1 cellular context compared by ENCODE assay signal in the genomic region with DNA sequence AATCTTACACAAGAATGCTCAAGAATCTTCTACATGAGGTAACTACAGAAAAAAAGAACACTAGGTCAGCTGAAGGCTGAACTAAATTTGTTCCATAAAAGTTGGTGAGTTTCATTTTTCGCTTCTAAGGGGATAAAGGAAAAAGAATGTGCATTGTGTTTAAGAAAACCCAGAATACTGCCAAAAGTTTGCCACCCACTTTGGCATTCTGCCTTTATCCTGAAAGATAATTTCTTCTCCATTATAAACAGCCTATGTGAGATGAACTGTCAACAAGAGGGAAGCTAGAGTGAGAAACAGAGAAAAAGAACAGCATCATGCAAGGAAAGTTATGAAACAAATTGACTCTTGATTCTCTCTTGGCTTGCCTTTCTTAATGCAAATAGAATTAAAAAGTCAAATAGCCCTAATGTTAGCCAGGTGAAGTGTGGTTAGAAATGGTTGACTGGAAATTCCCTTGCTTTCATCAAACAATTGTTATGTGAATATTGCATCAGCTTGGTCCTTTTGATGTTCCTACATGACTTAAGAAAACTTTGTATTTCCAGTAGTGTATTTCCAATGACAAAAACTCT.
TF ChIP-seq lines count a peak whose summit lies in the region.

No MANE protein-coding gene starts in this region.

TF ChIP-seq in HepG2, 621 proteins besides CTCF, POLR2A, EP300 and RAD21:
- TF ChIP-seq PAXIP1 (CRISPR knock-in tag; conservative IDR thresholded peaks at IDR 0.05) (0 out of 2 replicates have a peak, but pooled peaks have one; percentile 19), ZNF451 (CRISPR knock-in tag; IDR thresholded peaks at IDR 0.05) (no peak), KLF16 (CRISPR knock-in tag; IDR thresholded peaks at IDR 0.05) (0 out of 4 replicates have a peak, but pooled peaks of 1 of the 2 experiments have one; percentile 4), ZNF530 (CRISPR knock-in tag; IDR thresholded peaks at IDR 0.05; ENCODE audit: low read depth) (no peak), BCLAF1 (IDR thresholded peaks at IDR 0.05) (no peak), CEBPG (CRISPR knock-in tag; IDR thresholded peaks at IDR 0.05) (peak; percentile 65), ZFP37 (CRISPR knock-in tag; IDR thresholded peaks at IDR 0.05; ENCODE audit: borderline replicate concordance) (no peak), SOX6 (IDR thresholded peaks at IDR 0.05) (no peak), SOX6 (CRISPR knock-in tag; IDR thresholded peaks at IDR 0.05) (peak; percentile 24; the same call in 1 of the 2 replicates), BCL6 (CRISPR knock-in tag; IDR thresholded peaks at IDR 0.05) (peak; percentile 19; the same call in 1 of the 2 replicates), SALL2 (CRISPR knock-in tag; IDR thresholded peaks at IDR 0.05) (no peak)
- TF ChIP-seq, protein P1, sequence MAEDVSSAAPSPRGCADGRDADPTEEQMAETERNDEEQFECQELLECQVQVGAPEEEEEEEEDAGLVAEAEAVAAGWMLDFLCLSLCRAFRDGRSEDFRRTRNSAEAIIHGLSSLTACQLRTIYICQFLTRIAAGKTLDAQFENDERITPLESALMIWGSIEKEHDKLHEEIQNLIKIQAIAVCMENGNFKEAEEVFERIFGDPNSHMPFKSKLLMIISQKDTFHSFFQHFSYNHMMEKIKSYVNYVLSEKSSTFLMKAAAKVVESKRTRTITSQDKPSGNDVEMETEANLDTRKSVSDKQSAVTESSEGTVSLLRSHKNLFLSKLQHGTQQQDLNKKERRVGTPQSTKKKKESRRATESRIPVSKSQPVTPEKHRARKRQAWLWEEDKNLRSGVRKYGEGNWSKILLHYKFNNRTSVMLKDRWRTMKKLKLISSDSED (CRISPR knock-in tag; IDR thresholded peaks at IDR 0.05): no peak
- TF ChIP-seq, protein P2, sequence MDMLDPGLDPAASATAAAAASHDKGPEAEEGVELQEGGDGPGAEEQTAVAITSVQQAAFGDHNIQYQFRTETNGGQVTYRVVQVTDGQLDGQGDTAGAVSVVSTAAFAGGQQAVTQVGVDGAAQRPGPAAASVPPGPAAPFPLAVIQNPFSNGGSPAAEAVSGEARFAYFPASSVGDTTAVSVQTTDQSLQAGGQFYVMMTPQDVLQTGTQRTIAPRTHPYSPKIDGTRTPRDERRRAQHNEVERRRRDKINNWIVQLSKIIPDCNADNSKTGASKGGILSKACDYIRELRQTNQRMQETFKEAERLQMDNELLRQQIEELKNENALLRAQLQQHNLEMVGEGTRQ (IDR thresholded peaks at IDR 0.05; ENCODE audit: low read depth, low read length): no peak
- TF ChIP-seq, protein P2 (CRISPR knock-in tag; IDR thresholded peaks at IDR 0.05; ENCODE audit: borderline replicate concordance): no peak
- TF ChIP-seq, protein P3, sequence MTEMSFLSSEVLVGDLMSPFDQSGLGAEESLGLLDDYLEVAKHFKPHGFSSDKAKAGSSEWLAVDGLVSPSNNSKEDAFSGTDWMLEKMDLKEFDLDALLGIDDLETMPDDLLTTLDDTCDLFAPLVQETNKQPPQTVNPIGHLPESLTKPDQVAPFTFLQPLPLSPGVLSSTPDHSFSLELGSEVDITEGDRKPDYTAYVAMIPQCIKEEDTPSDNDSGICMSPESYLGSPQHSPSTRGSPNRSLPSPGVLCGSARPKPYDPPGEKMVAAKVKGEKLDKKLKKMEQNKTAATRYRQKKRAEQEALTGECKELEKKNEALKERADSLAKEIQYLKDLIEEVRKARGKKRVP (CRISPR knock-in tag; IDR thresholded peaks at IDR 0.05): peak; percentile 49 to 89; a peak in 3 of 4 replicates
